Comparison of ENCODE assay signal across 18 cellular contexts in the genomic region with DNA sequence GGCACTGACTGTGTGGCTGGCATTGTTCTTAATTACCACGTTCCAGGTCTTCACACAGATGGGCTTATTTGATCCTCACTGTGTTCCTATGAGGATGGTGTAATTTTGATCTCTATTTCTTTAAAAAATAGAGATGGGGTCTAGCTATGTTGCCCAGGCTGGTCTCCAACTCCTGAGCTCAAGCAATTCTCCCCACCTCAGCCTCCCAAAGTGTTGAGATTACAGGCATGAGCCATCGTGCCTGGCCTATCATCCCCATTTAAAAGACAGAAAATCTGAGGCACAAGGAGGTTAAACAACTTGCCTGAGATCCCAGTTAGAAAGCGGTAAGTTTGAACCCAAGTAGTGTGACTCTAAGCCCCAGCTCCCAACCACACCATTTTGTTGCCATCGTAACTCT. TPM values are rescaled to one million over a fixed set of nuclear protein-coding genes. Genes with fewer than 3 reads are reported as not detected.
DNase-seq lines count a peak whose midpoint lies in the region; ATAC-seq and TF ChIP-seq lines count a peak whose summit lies in the region.
"Had no signal": no experiment of that assay in that cellular context is flagged by ENCODE, and none has a peak within 500 bp of the region (broad histone marks: within the 10 kb centered on the region; RNA-seq: fewer than 3 reads in every experiment).

No MANE protein-coding gene starts in this region.

- H3K27ac Mint-ChIP-seq in activated T-helper 17 cell treated with anti-CD3 and anti-CD28 coated beads, Interleukin-2, amount 50 U/mL, for 72 hours: peak overlapping the region; percentile 52
- H3K27ac Mint-ChIP-seq: B cell; CD8-positive, alpha-beta T cell; H9; HFFc6; IgD-negative memory B cell had no signal

- TF ChIP-seq CTCF in left ventricle myocardium inferior (IDR thresholded peaks at IDR 0.05; ENCODE audit: borderline replicate concordance) (no peak), right atrium auricular region (IDR thresholded peaks at IDR 0.05) (no peak), HEK293 (tag by site-specific recombination; IDR thresholded peaks at IDR 0.05) (no peak), osteoblast (IDR thresholded peaks at IDR 0.05; ENCODE audit: extremely low read depth, low read depth, low read length) (no peak)

- H3K9me3 ChIP-seq in left ventricle myocardium inferior (replicated peaks) (no peaks in the 10 kb centered on the region), right atrium auricular region (no peaks in the 10 kb centered on the region), HEK293 (ENCODE audit: control insufficient read depth, insufficient read depth, low read depth, low read length) (no peaks in the 10 kb centered on the region), osteoblast (ENCODE audit: low read depth, low read length) (no peaks in the 10 kb centered on the region)

- H3K36me3 Mint-ChIP-seq in activated T-helper 17 cell treated with anti-CD3 and anti-CD28 coated beads, Interleukin-2, amount 50 U/mL, for 72 hours (ENCODE audit: low read depth): no peaks in the 10 kb centered on the region
- H3K36me3 Mint-ChIP-seq: CD8-positive, alpha-beta T cell; IgD-negative memory B cell had no signal

- H3K36me3 ChIP-seq in left ventricle myocardium inferior (no peaks in the 10 kb centered on the region), right atrium auricular region (no peaks in the 10 kb centered on the region), HEK293 (ENCODE audit: control insufficient read depth in 2 of 2, insufficient read depth in 1 of 2, low read length in 2 of 2) (no peaks in the 10 kb centered on the region), osteoblast (ENCODE audit: insufficient read depth, low read length) (no peaks in the 10 kb centered on the region)

- intact Hi-C loops in left ventricle myocardium inferior (cut with micrococcal nuclease): no loop called here

- CTCF ChIA-PET in HEK293 (lab: Yijun Ruan, JAX): interaction anchor here (0.6 kb wide), 1 partner anchor 10 kb away, joined by 3 read pairs; no protein-coding TSS in a partner anchor

- no peak overlapping the region for H3K4me3 Mint-ChIP-seq in activated T-helper 17 cell treated with anti-CD3 and anti-CD28 coated beads, Interleukin-2, amount 50 U/mL, for 72 hours
- H3K4me3 Mint-ChIP-seq: B cell; CD8-positive, alpha-beta T cell; H9; HFFc6; IgD-negative memory B cell had no signal

- POLR2A ChIA-PET in HEK293 (lab: Yijun Ruan, JAX): no interaction called here

- H3K27ac ChIP-seq in left ventricle myocardium inferior (replicated peaks) (peak overlapping the region; percentile 42), right atrium auricular region (no peak overlapping the region), HEK293 (ENCODE audit: extremely low read depth, low read depth, low read length) (no peak overlapping the region), osteoblast (ENCODE audit: low read depth, low read length) (no peak overlapping the region)
- H3K27ac ChIP-seq: C4-2B had no signal

- H3K9me3 Mint-ChIP-seq in activated T-helper 17 cell treated with anti-CD3 and anti-CD28 coated beads, Interleukin-2, amount 50 U/mL, for 72 hours: no peaks in the 10 kb centered on the region
- H3K9me3 Mint-ChIP-seq: CD8-positive, alpha-beta T cell; H9; HFFc6; IgD-negative memory B cell had no signal

- H3K4me3 ChIP-seq in left ventricle myocardium inferior (no peak overlapping the region), right atrium auricular region (no peak overlapping the region), HEK293 (ENCODE audit: low read depth, low read length) (no peak overlapping the region), osteoblast (ENCODE audit: insufficient read depth, low read length) (no peak overlapping the region)

- peaks cover 7% of the 10 kb centered on the region for H3K4me1 ChIP-seq in left ventricle myocardium inferior
- peaks cover 0 to 3% of the 10 kb centered on the region in 2 donors for H3K4me1 ChIP-seq in right atrium auricular region
- no peaks in the 10 kb centered on the region for H3K4me1 ChIP-seq in HEK293 (ENCODE audit: control insufficient read depth, insufficient read depth, low read length)
- H3K4me1 ChIP-seq in osteoblast (ENCODE audit: insufficient read depth, low read length): peaks cover 10% of the 10 kb centered on the region

- no peak for ATAC-seq in activated T-helper 17 cell treated with anti-CD3 and anti-CD28 coated beads, Interleukin-2, amount 50 U/mL, for 72 hours (replicated peaks)
- no peak for ATAC-seq in HG03469 (IDR thresholded peaks at IDR 0.05; ENCODE audit: unreplicated experiment)
- ATAC-seq: CD8-positive, alpha-beta T cell had no signal

- H3K27me3 ChIP-seq in left ventricle myocardium inferior (ENCODE audit: low read depth) (no peaks in the 10 kb centered on the region), right atrium auricular region (no peaks in the 10 kb centered on the region), osteoblast (ENCODE audit: insufficient read depth, low read length) (no peaks in the 10 kb centered on the region)

- H4K20me1 ChIP-seq in osteoblast (ENCODE audit: insufficient read depth, low read length): no peaks in the 10 kb centered on the region

- H2AFZ ChIP-seq in osteoblast (ENCODE audit: low read length): peak overlapping the region; percentile 2

- H3K27me3 Mint-ChIP-seq in activated T-helper 17 cell treated with anti-CD3 and anti-CD28 coated beads, Interleukin-2, amount 50 U/mL, for 72 hours: no peaks in the 10 kb centered on the region
- H3K27me3 Mint-ChIP-seq: B cell had no signal

- peaks cover 5% of the 10 kb centered on the region for H3K4me1 Mint-ChIP-seq in activated T-helper 17 cell treated with anti-CD3 and anti-CD28 coated beads, Interleukin-2, amount 50 U/mL, for 72 hours

- no peaks in the 10 kb centered on the region for H3K79me2 ChIP-seq in osteoblast (ENCODE audit: insufficient read depth, low read length)

- DNase-seq in left ventricle myocardium inferior (no peak), right atrium auricular region (ENCODE audit: low spot score) (no peak), osteoblast (ENCODE audit: insufficient read length, low spot score, missing footprints) (no peak), GM03348 (ENCODE audit: low spot score) (no peak)
- DNase-seq: CD8-positive, alpha-beta T cell; COR-L47; DMS153; DMS79 treated with DMSO at 0.1 percent for 48 hours; EL; GOT3; H9; HFFc6 had no signal

- H3K4me2 ChIP-seq in osteoblast (ENCODE audit: insufficient read depth, low read length): no peak overlapping the region

TF ChIP-seq in HEK293, 187 proteins besides CTCF, POLR2A, EP300 and RAD21:
- TF ChIP-seq ZNF302 (tag by site-specific recombination; IDR thresholded peaks at IDR 0.05; ENCODE audit: low read depth) (no peak), ZNF121 (tag by site-specific recombination; IDR thresholded peaks at IDR 0.05) (peak; percentile 61; the same call in 1 of the 2 replicates), ZNF292 (tag by site-specific recombination; IDR thresholded peaks at IDR 0.05; ENCODE audit: borderline replicate concordance, low read depth) (no peak), ZXDB (tag by site-specific recombination; IDR thresholded peaks at IDR 0.05) (no peak), ZNF169 (tag by site-specific recombination; IDR thresholded peaks at IDR 0.05) (no peak), ZFP37 (tag by site-specific recombination; IDR thresholded peaks at IDR 0.05) (no peak), TCF7L2 (IDR thresholded peaks at IDR 0.05; ENCODE audit: borderline replicate concordance, low read depth, low read length) (no peak)
- TF ChIP-seq, protein P1, sequence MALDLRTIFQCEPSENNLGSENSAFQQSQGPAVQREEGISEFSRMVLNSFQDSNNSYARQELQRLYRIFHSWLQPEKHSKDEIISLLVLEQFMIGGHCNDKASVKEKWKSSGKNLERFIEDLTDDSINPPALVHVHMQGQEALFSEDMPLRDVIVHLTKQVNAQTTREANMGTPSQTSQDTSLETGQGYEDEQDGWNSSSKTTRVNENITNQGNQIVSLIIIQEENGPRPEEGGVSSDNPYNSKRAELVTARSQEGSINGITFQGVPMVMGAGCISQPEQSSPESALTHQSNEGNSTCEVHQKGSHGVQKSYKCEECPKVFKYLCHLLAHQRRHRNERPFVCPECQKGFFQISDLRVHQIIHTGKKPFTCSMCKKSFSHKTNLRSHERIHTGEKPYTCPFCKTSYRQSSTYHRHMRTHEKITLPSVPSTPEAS (tag by site-specific recombination; IDR thresholded peaks at IDR 0.05): no peak
- TF ChIP-seq, protein P2, sequence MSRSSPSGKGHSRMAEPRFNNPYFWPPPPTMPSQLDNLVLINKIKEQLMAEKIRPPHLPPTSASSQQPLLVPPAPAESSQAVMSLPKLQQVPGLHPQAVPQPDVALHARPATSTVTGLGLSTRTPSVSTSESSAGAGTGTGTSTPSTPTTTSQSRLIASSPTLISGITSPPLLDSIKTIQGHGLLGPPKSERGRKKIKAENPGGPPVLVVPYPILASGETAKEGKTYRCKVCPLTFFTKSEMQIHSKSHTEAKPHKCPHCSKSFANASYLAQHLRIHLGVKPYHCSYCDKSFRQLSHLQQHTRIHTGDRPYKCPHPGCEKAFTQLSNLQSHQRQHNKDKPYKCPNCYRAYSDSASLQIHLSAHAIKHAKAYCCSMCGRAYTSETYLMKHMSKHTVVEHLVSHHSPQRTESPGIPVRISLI (tag by site-specific recombination; IDR thresholded peaks at IDR 0.05): no peak

RNA-seq across cellular contexts. Expression of a gene that starts 17.0 kb away (rescaled TPM):
- 37.2 TPM for total RNA-seq in left ventricle myocardium inferior
- total RNA-seq in right atrium auricular region: 100 to 1,000 TPM in 1 of 2 donors, 10 to 100 TPM in 1; 79.4 to 124 TPM
- total RNA-seq in activated T-helper 17 cell treated with anti-CD3 and anti-CD28 coated beads, Interleukin-2, amount 50 U/mL, for 72 hours: 100 to 1,000 TPM; 310 to 773 TPM
- total RNA-seq in osteoblast: 344 and 474 TPM in 2 replicates
- total RNA-seq: H9 had no signal

RNA-seq across cellular contexts. Expression of a gene that starts 53.0 kb away (rescaled TPM):
- 33.1 TPM for total RNA-seq in left ventricle myocardium inferior
- total RNA-seq in right atrium auricular region: 10 to 100 TPM; 19.3 to 20.1 TPM
- total RNA-seq in activated T-helper 17 cell treated with anti-CD3 and anti-CD28 coated beads, Interleukin-2, amount 50 U/mL, for 72 hours: 10 to 100 TPM; 43.7 to 56.9 TPM
- total RNA-seq in osteoblast: 41.3 and 56.3 TPM in 2 replicates
